In genomic region chr14:105305350-105305749, GRCh38 we compare ENCODE assay signal across 22 cellular contexts. TPM values are rescaled to one million over a fixed set of nuclear protein-coding genes. Genes with fewer than 3 reads are reported as not detected.
DNase-seq lines count a peak whose midpoint lies in the region; ATAC-seq and TF ChIP-seq lines count a peak whose summit lies in the region.
"Had no signal": no experiment of that assay in that cellular context is flagged by ENCODE, and none has a peak within 500 bp of the region (broad histone marks: within the 10 kb centered on the region; RNA-seq: fewer than 3 reads in every experiment).

No MANE protein-coding gene starts in this region.

- no peaks in the 10 kb centered on the region for H3K27me3 ChIP-seq in Loucy (ENCODE audit: insufficient read depth, low read length, poor library complexity, severe bottlenecking)
- H3K27me3 ChIP-seq: adrenal gland, dorsolateral prefrontal cortex, gastrocnemius medialis, spleen, tibial nerve had no signal

- H3K27ac Mint-ChIP-seq in activated T-cell treated with anti-CD3 and anti-CD28 coated beads, Interleukin-2, amount 50 U/mL, for 72 hours, result peak overlapping the region; percentile 64
- H3K27ac Mint-ChIP-seq in activated naive CD8-positive, alpha-beta T cell, result peak overlapping the region; percentile 86
- peak overlapping the region; percentile 88 for H3K27ac Mint-ChIP-seq in stimulated activated effector memory CD8-positive, alpha-beta T cell treated with anti-CD3 and anti-CD28 coated beads, Interleukin-12 subunit alpha, Interleukin-12 subunit beta, amount 100 ng/mL, for 72 hours
- H3K27ac Mint-ChIP-seq: mesothelial cell of epicardium had no signal

- ATAC-seq in activated T-cell treated with anti-CD3 and anti-CD28 coated beads, Interleukin-2, amount 50 U/mL, for 72 hours (replicated peaks in 1 of 2), result no peak
- no peak for ATAC-seq in stimulated activated effector memory CD8-positive, alpha-beta T cell treated with anti-CD3 and anti-CD28 coated beads, Interleukin-12 subunit alpha, Interleukin-12 subunit beta, amount 100 ng/mL, for 72 hours
- ATAC-seq in HG02970 (IDR thresholded peaks at IDR 0.05; ENCODE audit: low FRiP score, unreplicated experiment), result no peak
- ATAC-seq: gastrocnemius medialis had no signal

- no peaks in the 10 kb centered on the region for H3K36me3 ChIP-seq in Loucy (ENCODE audit: insufficient read depth, low read length)
- H3K36me3 ChIP-seq: adrenal gland, gastrocnemius medialis, HAP-1, neural progenitor cell, spleen, WERI-Rb-1 had no signal

- H3K4me1 ChIP-seq in Loucy (ENCODE audit: insufficient read depth, low read length, poor library complexity, severe bottlenecking), result peaks cover 12% of the 10 kb centered on the region
- H3K4me1 ChIP-seq: Caco-2, gastrocnemius medialis, HAP-1, neural progenitor cell had no signal

- H3K4me2 ChIP-seq in Loucy (ENCODE audit: low read depth, low read length, poor library complexity, severe bottlenecking), result peak overlapping the region; percentile 8
- H3K4me2 ChIP-seq: neural progenitor cell had no signal

- H3K9ac ChIP-seq in Loucy (ENCODE audit: low read depth, low read length, poor library complexity, severe bottlenecking), result no peak overlapping the region
- H3K9ac ChIP-seq: neural progenitor cell had no signal

- TF ChIP-seq CTCF in Loucy (conservative IDR thresholded peaks at IDR 0.05; ENCODE audit: low read length), result no peak

- peaks cover 34% of the 10 kb centered on the region for H3K4me1 Mint-ChIP-seq in activated T-cell treated with anti-CD3 and anti-CD28 coated beads, Interleukin-2, amount 50 U/mL, for 72 hours (ENCODE audit: low read depth)
- peaks cover 25% of the 10 kb centered on the region for H3K4me1 Mint-ChIP-seq in activated naive CD8-positive, alpha-beta T cell (ENCODE audit: low read depth)
- H3K4me1 Mint-ChIP-seq in stimulated activated effector memory CD8-positive, alpha-beta T cell treated with anti-CD3 and anti-CD28 coated beads, Interleukin-12 subunit alpha, Interleukin-12 subunit beta, amount 100 ng/mL, for 72 hours, result peaks cover 32% of the 10 kb centered on the region
- H3K4me1 Mint-ChIP-seq: mesothelial cell of epicardium, neural progenitor cell had no signal

- no peak overlapping the region for H3K4me3 ChIP-seq in Loucy (ENCODE audit: low read length, poor library complexity, severe bottlenecking)
- H3K4me3 ChIP-seq: adrenal gland, dorsolateral prefrontal cortex, gastrocnemius medialis, HAP-1, neural progenitor cell, spleen, tibial nerve had no signal

- intact Hi-C loops in posterior vena cava (cut with DNase I), result no loop called here

- no peaks in the 10 kb centered on the region for H3K9me2 ChIP-seq in Loucy (replicated peaks; ENCODE audit: low read depth, low read length)

- no peak for DNase-seq in activated T-cell treated with anti-CD3 and anti-CD28 coated beads, Interleukin-2, amount 50 U/mL, for 72 hours
- no peak for DNase-seq in activated T-cell treated with anti-CD3 and anti-CD28 coated beads for 4 hours
- no peak for DNase-seq in stimulated activated effector memory CD8-positive, alpha-beta T cell treated with anti-CD3 and anti-CD28 coated beads, Interleukin-12 subunit alpha, Interleukin-12 subunit beta, amount 100 ng/mL, for 72 hours (ENCODE audit: low spot score in 2 of 2)
- DNase-seq in posterior vena cava (ENCODE audit: low spot score), result no peak
- DNase-seq in activated CD4-positive, CD25-positive, alpha-beta regulatory T cell (lab: John Stamatoyannopoulos, UW), result no peak
- DNase-seq: ACHN; activated CD8-positive, alpha-beta memory T cell treated with anti-CD3 and anti-CD28 coated beads, Interleukin-2, amount 50 U/mL, for 4 hours; adrenal gland; Caco-2; dorsolateral prefrontal cortex; gastrocnemius medialis; NCI-H1092 treated with DMSO at 0.1 percent for 48 hours; NCI-H524; spleen; WERI-Rb-1 had no signal

- peaks cover 1% of the 10 kb centered on the region; the same call in 1 of the 2 replicates for H3K79me2 ChIP-seq in Loucy (ENCODE audit: insufficient read depth, low read length)

- no peaks in the 10 kb centered on the region for H3F3A ChIP-seq in Loucy (ENCODE audit: low read depth)

- H3K9me3 ChIP-seq in Loucy (ENCODE audit: insufficient read depth, low read depth, low read length), result no peaks in the 10 kb centered on the region
- H3K9me3 ChIP-seq: adrenal gland, Caco-2, gastrocnemius medialis, HAP-1, spleen, tibial nerve had no signal

- no peaks in the 10 kb centered on the region for H4K20me1 ChIP-seq in Loucy (ENCODE audit: insufficient read depth, low read length, poor library complexity, severe bottlenecking)

- H2AFZ ChIP-seq in Loucy (ENCODE audit: low read length), result peak overlapping the region; percentile 71
- H2AFZ ChIP-seq: neural progenitor cell had no signal

- no peak overlapping the region for H3K4me3 Mint-ChIP-seq in activated T-cell treated with anti-CD3 and anti-CD28 coated beads, Interleukin-2, amount 50 U/mL, for 72 hours
- no peak overlapping the region for H3K4me3 Mint-ChIP-seq in activated naive CD8-positive, alpha-beta T cell
- no peak overlapping the region for H3K4me3 Mint-ChIP-seq in stimulated activated effector memory CD8-positive, alpha-beta T cell treated with anti-CD3 and anti-CD28 coated beads, Interleukin-12 subunit alpha, Interleukin-12 subunit beta, amount 100 ng/mL, for 72 hours
- H3K4me3 Mint-ChIP-seq: mesothelial cell of epicardium, neural progenitor cell had no signal

- H3K36me3 Mint-ChIP-seq in activated T-cell treated with anti-CD3 and anti-CD28 coated beads, Interleukin-2, amount 50 U/mL, for 72 hours (ENCODE audit: insufficient read depth in 2 of 2), result no peaks in the 10 kb centered on the region
- H3K36me3 Mint-ChIP-seq in activated naive CD8-positive, alpha-beta T cell, result no peaks in the 10 kb centered on the region
- peaks cover 6% of the 10 kb centered on the region for H3K36me3 Mint-ChIP-seq in stimulated activated effector memory CD8-positive, alpha-beta T cell treated with anti-CD3 and anti-CD28 coated beads, Interleukin-12 subunit alpha, Interleukin-12 subunit beta, amount 100 ng/mL, for 72 hours
- H3K36me3 Mint-ChIP-seq: mesothelial cell of epicardium, neural progenitor cell had no signal

- no peaks in the 10 kb centered on the region for H3K9me3 Mint-ChIP-seq in activated T-cell treated with anti-CD3 and anti-CD28 coated beads, Interleukin-2, amount 50 U/mL, for 72 hours
- H3K9me3 Mint-ChIP-seq in activated naive CD8-positive, alpha-beta T cell (ENCODE audit: low read depth), result no peaks in the 10 kb centered on the region
- no peaks in the 10 kb centered on the region for H3K9me3 Mint-ChIP-seq in stimulated activated effector memory CD8-positive, alpha-beta T cell treated with anti-CD3 and anti-CD28 coated beads, Interleukin-12 subunit alpha, Interleukin-12 subunit beta, amount 100 ng/mL, for 72 hours
- H3K9me3 Mint-ChIP-seq: neural progenitor cell had no signal

- no peaks in the 10 kb centered on the region for H3K27me3 Mint-ChIP-seq in activated T-cell treated with anti-CD3 and anti-CD28 coated beads, Interleukin-2, amount 50 U/mL, for 72 hours (ENCODE audit: low read depth)
- H3K27me3 Mint-ChIP-seq in activated naive CD8-positive, alpha-beta T cell, result no peaks in the 10 kb centered on the region

RNA-seq across cellular contexts. Expression of gene BRF1, which starts 4.5 kb away (rescaled TPM):
- total RNA-seq in activated T-cell treated with anti-CD3 and anti-CD28 coated beads, Interleukin-2, amount 50 U/mL, for 72 hours, result 10 to 100 TPM; 31.3 to 34.5 TPM
- total RNA-seq in posterior vena cava, result 10 to 100 TPM; 18.8 to 19.4 TPM

RNA-seq across cellular contexts. Expression of gene PACS2, which starts 9.2 kb away (rescaled TPM):
- 10 to 100 TPM; 36.5 to 44.9 TPM for total RNA-seq in activated T-cell treated with anti-CD3 and anti-CD28 coated beads, Interleukin-2, amount 50 U/mL, for 72 hours
- total RNA-seq in posterior vena cava, result 10 to 100 TPM; 61.3 to 69.4 TPM

RNA-seq across cellular contexts. Expression of gene BTBD6, which starts 57.0 kb away (rescaled TPM):
- total RNA-seq in activated T-cell treated with anti-CD3 and anti-CD28 coated beads, Interleukin-2, amount 50 U/mL, for 72 hours, result 10 to 100 TPM; 25.8 to 28.8 TPM
- 10 to 100 TPM; 38.4 to 42.4 TPM for total RNA-seq in posterior vena cava
